ENCODE assay signal across 23 cellular contexts in the genomic region with DNA sequence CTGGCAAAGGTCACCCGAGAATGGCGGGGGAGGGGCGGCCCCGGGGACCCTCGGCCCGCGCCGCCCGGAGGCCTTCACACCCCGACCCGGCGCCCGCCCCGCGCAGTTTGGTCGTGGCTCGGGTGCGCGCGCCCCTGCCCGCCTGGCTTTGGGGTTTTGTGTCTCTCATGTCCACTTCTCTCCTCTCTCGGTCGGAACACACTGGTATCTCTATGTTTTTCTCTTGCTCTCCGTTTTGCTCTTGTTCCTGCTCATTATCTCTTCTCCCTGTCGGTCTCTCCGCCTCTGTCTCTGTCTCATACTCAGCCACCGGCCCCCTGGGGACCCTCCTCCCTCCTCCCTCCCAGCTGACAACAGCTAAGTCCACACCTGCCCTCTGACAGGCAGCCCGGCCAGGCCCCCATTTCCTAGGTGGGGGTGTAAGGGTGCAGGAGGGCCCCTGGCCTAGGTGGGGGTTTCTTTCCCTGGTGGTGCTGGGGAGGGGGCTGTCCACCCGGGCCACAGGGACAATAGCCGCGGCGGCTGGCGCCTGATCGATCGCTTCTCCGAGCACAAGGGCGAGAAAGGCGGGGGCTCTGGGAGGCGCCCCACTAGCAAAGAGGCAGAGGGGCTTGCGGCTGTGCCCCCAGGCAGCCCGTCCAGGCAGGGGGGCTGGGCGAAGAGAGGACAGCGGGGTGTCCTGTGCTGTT. TPM values are rescaled to one million over a fixed set of nuclear protein-coding genes. Genes with fewer than 3 reads are reported as not detected.
DNase-seq lines count a peak whose midpoint lies in the region; ATAC-seq, FAIRE-seq and TF ChIP-seq lines count a peak whose summit lies in the region.
"Had no signal": no experiment of that assay in that cellular context is flagged by ENCODE, and none has a peak within 500 bp of the region (broad histone marks: within the 10 kb centered on the region; RNA-seq: fewer than 3 reads in every experiment).

No MANE protein-coding gene starts in this region.

- TF ChIP-seq RAD21 in K562 (CRISPR knock-in tag; conservative IDR thresholded peaks at IDR 0.05 in 1 of 2, IDR thresholded peaks at IDR 0.05 in 1 of 2): no peak

- peaks cover 58% of the 10 kb centered on the region for H3K27me3 ChIP-seq in CD4-positive, alpha-beta memory T cell (ENCODE audit: insufficient read depth, low read length)
- peaks cover 29 to 51% of the 10 kb centered on the region in 2 experiments; a peak in 4 of 5 replicates for H3K27me3 ChIP-seq in K562 (ENCODE audit: control insufficient read depth in 2 of 2, insufficient read depth in 2 of 2, low read length in 2 of 2)
- H3K27me3 ChIP-seq in A673 (replicated peaks; ENCODE audit: insufficient read depth, low read depth, low read length, poor library complexity): peaks cover 91% of the 10 kb centered on the region

- in situ Hi-C loops in K562 (cut with MboI): no loop called here

- TF ChIP-seq POLR2A in K562 (conservative IDR thresholded peaks at IDR 0.05): no peak

- no peaks in the 10 kb centered on the region for H3K36me3 Mint-ChIP-seq in activated CD4-positive, alpha-beta T cell treated with anti-CD3 and anti-CD28 coated beads, Interleukin-2, amount 10 ng/mL, durations not matched to agents 7 days and 5 days (ENCODE audit: low read depth)
- no peaks in the 10 kb centered on the region for H3K36me3 Mint-ChIP-seq in CD4-positive, alpha-beta memory T cell
- H3K36me3 Mint-ChIP-seq in natural killer cell treated with Interleukin-12 subunit alpha and Interleukin-12 subunit beta and Interleukin-15 and Interleukin-18, amount 100 ng/mL, for 72 hours: no peaks in the 10 kb centered on the region

- no peaks in the 10 kb centered on the region for H3K79me2 ChIP-seq in K562 (ENCODE audit: control insufficient read depth, insufficient read depth, low read length)

- H3K9me1 ChIP-seq in K562 (ENCODE audit: control insufficient read depth, insufficient read depth, low read length): no peaks in the 10 kb centered on the region

- no peak overlapping the region for H3K4me2 ChIP-seq in K562 (ENCODE audit: insufficient read depth, low read length)

- no peaks in the 10 kb centered on the region; the same call in none of the 2 replicates for H4K20me1 ChIP-seq in K562 (replicated peaks; ENCODE audit: control insufficient read depth, insufficient read depth, low read length)

- CTCF ChIA-PET in activated CD4-positive, alpha-beta T cell treated with anti-CD3 and anti-CD28 coated beads, Interleukin-2, amount 10 ng/mL, durations not matched to agents 7 days and 5 days (lab: Charles Lee): no interaction called here
- CTCF ChIA-PET in CD4-positive, alpha-beta memory T cell (lab: Charles Lee; ENCODE audit: partially characterized antibody): no interaction called here
- CTCF ChIA-PET in K562 (lab: Yijun Ruan, JAX; ENCODE audit: low intra/inter-chr PET ratio): interaction anchor here (0.7 kb wide), 1 partner anchor 9 kb away, joined by 3 read pairs; no protein-coding TSS in a partner anchor
- CTCF ChIA-PET in A673 (lab: Charles Lee): interaction anchor here (0.6 kb wide), 1 partner anchor 30 kb away, joined by 3 read pairs; no protein-coding TSS in a partner anchor

- no peak overlapping the region for H3K4me3 ChIP-seq in CD4-positive, alpha-beta memory T cell (ENCODE audit: low read length in 2 of 2)
- H3K4me3 ChIP-seq in K562 (no peak overlapping the region), A673 (ENCODE audit: low read depth, low read length, poor library complexity, severe bottlenecking) (no peak overlapping the region)
- H3K4me3 ChIP-seq: body of pancreas, prostate gland, uterus had no signal

- peaks cover 8% of the 10 kb centered on the region for H3K4me1 ChIP-seq in CD4-positive, alpha-beta memory T cell (ENCODE audit: insufficient read depth, low read length)
- H3K4me1 ChIP-seq in K562 (replicated peaks in 1 of 2; ENCODE audit: control insufficient read depth in 2 of 2, insufficient read depth in 2 of 2, low read length in 2 of 2): peaks cover 0 to 66% of the 10 kb centered on the region in 2 experiments; a peak in 2 of 5 replicates
- H3K4me1 ChIP-seq in A673 (ENCODE audit: insufficient read depth, low read length, poor library complexity, severe bottlenecking): no peaks in the 10 kb centered on the region
- H3K4me1 ChIP-seq: prostate gland had no signal

- H3K9me3 ChIP-seq in CD4-positive, alpha-beta memory T cell (ENCODE audit: control insufficient read depth in 1 of 2, low read length in 2 of 2): no peaks in the 10 kb centered on the region
- H3K9me3 ChIP-seq in K562 (replicated peaks; ENCODE audit: control insufficient read depth, insufficient read depth, low read depth, low read length): no peaks in the 10 kb centered on the region
- H3K9me3 ChIP-seq in A673 (ENCODE audit: low read depth, low read length, poor library complexity, severe bottlenecking): no peaks in the 10 kb centered on the region
- H3K9me3 ChIP-seq: body of pancreas, prostate gland, uterus had no signal

- H3K27me3 Mint-ChIP-seq in activated CD4-positive, alpha-beta T cell treated with anti-CD3 and anti-CD28 coated beads, Interleukin-2, amount 10 ng/mL, durations not matched to agents 7 days and 5 days: peaks cover 53% of the 10 kb centered on the region
- H3K27me3 Mint-ChIP-seq in CD4-positive, alpha-beta memory T cell: peaks cover 26 to 28% of the 10 kb centered on the region in 2 donors
- H3K27me3 Mint-ChIP-seq in natural killer cell treated with Interleukin-12 subunit alpha and Interleukin-12 subunit beta and Interleukin-15 and Interleukin-18, amount 100 ng/mL, for 72 hours: peaks cover 16 to 17% of the 10 kb centered on the region in 2 donors

- no peak for ATAC-seq in K562
- ATAC-seq in natural killer cell treated with Interleukin-12 subunit alpha and Interleukin-12 subunit beta and Interleukin-15 and Interleukin-18, amount 100 ng/mL, for 72 hours: no peak
- ATAC-seq in GM21619 (IDR thresholded peaks at IDR 0.05; ENCODE audit: unreplicated experiment): no peak
- ATAC-seq in GM21717 (IDR thresholded peaks at IDR 0.05; ENCODE audit: unreplicated experiment): no peak
- ATAC-seq: body of pancreas, left colon had no signal

- 5% methylated on average over 23 of the region's 43 CpGs for WGBS in K562 (ENCODE audit: insufficient coverage, low coverage, missing lambda C conversion rate)

- no peak for DNase-seq in activated CD4-positive, alpha-beta T cell treated with anti-CD3 and anti-CD28 coated beads, Interleukin-2, amount 10 ng/mL, durations not matched to agents 7 days and 5 days
- DNase-seq in activated CD4-positive, alpha-beta T cell treated with anti-CD3 and anti-CD28 coated beads, Interleukin-2, amount 50 U/mL, for 48 hours: no peak
- peak in 1 of 5 donors; percentile 28 for DNase-seq in CD4-positive, alpha-beta memory T cell
- DNase-seq in K562 (ENCODE audit: extremely low read depth in 1 of 4, low spot score in 3 of 4) (no peak), A673 (ENCODE audit: low spot score) (no peak)
- DNase-seq in natural killer cell treated with Interleukin-12 subunit alpha and Interleukin-12 subunit beta and Interleukin-15 and Interleukin-18, amount 100 ng/mL, for 72 hours (ENCODE audit: low spot score): peak; percentile 46
- DNase-seq: activated CD4-positive, alpha-beta T cell treated with anti-CD3 and anti-CD28 coated beads for 48 hours; activated gamma-delta T cell; body of pancreas; HFFc6; KG1; left colon; NCI-H1092 treated with DMSO at 0.1 percent for 48 hours; NCI-H2171; SHP77; stimulated activated naive CD4-positive, alpha-beta T cell treated with Interleukin-2 at 50 U/mL for 16 hours; T-helper 9 cell; uterus had no signal

- no peaks in the 10 kb centered on the region for H3K9me3 Mint-ChIP-seq in activated CD4-positive, alpha-beta T cell treated with anti-CD3 and anti-CD28 coated beads, Interleukin-2, amount 10 ng/mL, durations not matched to agents 7 days and 5 days
- peaks cover 0 to 2% (median 0%) of the 10 kb centered on the region in 8 donors for H3K9me3 Mint-ChIP-seq in CD4-positive, alpha-beta memory T cell
- H3K9me3 Mint-ChIP-seq in natural killer cell treated with Interleukin-12 subunit alpha and Interleukin-12 subunit beta and Interleukin-15 and Interleukin-18, amount 100 ng/mL, for 72 hours: no peaks in the 10 kb centered on the region
- H3K9me3 Mint-ChIP-seq: HFFc6 had no signal

- peak overlapping the region; percentile 37 for H3K27ac Mint-ChIP-seq in activated CD4-positive, alpha-beta T cell treated with anti-CD3 and anti-CD28 coated beads, Interleukin-2, amount 10 ng/mL, durations not matched to agents 7 days and 5 days
- H3K27ac Mint-ChIP-seq in CD4-positive, alpha-beta memory T cell: peak overlapping the region in 3 of 7 donors; percentile 48 to 69 (median 60)
- H3K27ac Mint-ChIP-seq in natural killer cell treated with Interleukin-12 subunit alpha and Interleukin-12 subunit beta and Interleukin-15 and Interleukin-18, amount 100 ng/mL, for 72 hours: no peak overlapping the region
- H3K27ac Mint-ChIP-seq: HFFc6 had no signal

- POLR2A ChIA-PET in activated CD4-positive, alpha-beta T cell treated with anti-CD3 and anti-CD28 coated beads, Interleukin-2, amount 10 ng/mL, durations not matched to agents 7 days and 5 days (lab: Charles Lee): no interaction called here
- POLR2A ChIA-PET in CD4-positive, alpha-beta memory T cell (lab: Charles Lee; ENCODE audit: partially characterized antibody): no interaction called here
- POLR2A ChIA-PET in K562 (lab: Yijun Ruan, JAX) (interaction anchor here (0.6 to 1.6 kb wide), 3 partner anchors 10 to 238 kb away, joined by 3 to 4 read pairs (median 3); no protein-coding TSS in a partner anchor), A673 (lab: Charles Lee; ENCODE audit: low non-redundant PET) (interaction anchor here (0.6 kb wide), 1 partner anchor 25 kb away, joined by 5 read pairs; no protein-coding TSS in a partner anchor)

- BruUV-seq in K562 (replicated peaks; lab: Mats Ljungman, UMichigan) (no TSS peak), A673 (replicated peaks; lab: Mats Ljungman, UMichigan) (no TSS peak)

- no peak for FAIRE-seq in K562 (lab: Jason Lieb, UNC)

- no peak overlapping the region for H2AFZ ChIP-seq in K562 (ENCODE audit: low read depth, low read length)

- peak overlapping the region; percentile 5 for H3K4me3 Mint-ChIP-seq in activated CD4-positive, alpha-beta T cell treated with anti-CD3 and anti-CD28 coated beads, Interleukin-2, amount 10 ng/mL, durations not matched to agents 7 days and 5 days
- H3K4me3 Mint-ChIP-seq in CD4-positive, alpha-beta memory T cell: peak overlapping the region in 5 of 8 donors; percentile 49 to 82 (median 67)
- no peak overlapping the region for H3K4me3 Mint-ChIP-seq in natural killer cell treated with Interleukin-12 subunit alpha and Interleukin-12 subunit beta and Interleukin-15 and Interleukin-18, amount 100 ng/mL, for 72 hours
- H3K4me3 Mint-ChIP-seq: HFFc6 had no signal

- TF ChIP-seq CTCF in K562 (IDR thresholded peaks at IDR 0.05 in 2 of 3, conservative IDR thresholded peaks at IDR 0.05 in 1 of 3; ENCODE audit: insufficient read depth in 2 of 3, low read depth in 1 of 3, low read length in 3 of 3) (no peak), A673 (conservative IDR thresholded peaks at IDR 0.05; ENCODE audit: low read depth, low read length) (no peak)

- H3K27ac ChIP-seq in CD4-positive, alpha-beta memory T cell (ENCODE audit: low read depth, low read length): no peak overlapping the region
- no peak overlapping the region for H3K27ac ChIP-seq in K562 (ENCODE audit: extremely low read depth, low read depth, low read length)
- no peak overlapping the region for H3K27ac ChIP-seq in A673 (ENCODE audit: low read depth, low read length, poor library complexity, severe bottlenecking)
- H3K27ac ChIP-seq: body of pancreas, prostate gland, uterus had no signal

- peaks cover 5% of the 10 kb centered on the region for H3K4me1 Mint-ChIP-seq in activated CD4-positive, alpha-beta T cell treated with anti-CD3 and anti-CD28 coated beads, Interleukin-2, amount 10 ng/mL, durations not matched to agents 7 days and 5 days
- H3K4me1 Mint-ChIP-seq in CD4-positive, alpha-beta memory T cell: peaks cover 3 to 19% (median 5%) of the 10 kb centered on the region in 4 donors
- peaks cover 5 to 9% of the 10 kb centered on the region in 2 donors for H3K4me1 Mint-ChIP-seq in natural killer cell treated with Interleukin-12 subunit alpha and Interleukin-12 subunit beta and Interleukin-15 and Interleukin-18, amount 100 ng/mL, for 72 hours (ENCODE audit: low read depth in 2 of 2)

- H3K36me3 ChIP-seq in CD4-positive, alpha-beta memory T cell (ENCODE audit: insufficient read depth, low read length): no peaks in the 10 kb centered on the region
- H3K36me3 ChIP-seq in K562 (ENCODE audit: control insufficient read depth, insufficient read depth, low read length) (no peaks in the 10 kb centered on the region), A673 (ENCODE audit: insufficient read depth, low read length, poor library complexity, severe bottlenecking) (no peaks in the 10 kb centered on the region)
- H3K36me3 ChIP-seq: prostate gland, uterus had no signal

- intact Hi-C loops in CD4-positive, alpha-beta memory T cell (cut with micrococcal nuclease): no loop called here
- intact Hi-C loops in K562 (cut with micrococcal nuclease): no loop called here
- intact Hi-C loops in A673 (cut with micrococcal nuclease; ENCODE audit: unreplicated experiment): no loop called here

- H3K9ac ChIP-seq in K562 (ENCODE audit: insufficient read depth in 1 of 2, low read depth in 2 of 2, low read length in 2 of 2): no peak overlapping the region

- TF ChIP-seq EP300 in K562 (IDR thresholded peaks at IDR 0.05; ENCODE audit: low read length): no peak

RNA-seq across cellular contexts. Expression of a gene that starts 2.3 kb away (rescaled TPM):
- total RNA-seq in activated CD4-positive, alpha-beta T cell treated with anti-CD3 and anti-CD28 coated beads, Interleukin-2, amount 10 ng/mL, durations not matched to agents 7 days and 5 days: not detected
- total RNA-seq in CD4-positive, alpha-beta memory T cell: not detected
- not detected for polyA plus RNA-seq in CD4-positive, alpha-beta memory T cell
- 0.12 TPM in 1 of 2 replicates, not detected in the other for total RNA-seq in K562 (2011; cell fraction: chromatin; rRNA removed; ENCODE audit: low replicate concordance)
- total RNA-seq in K562 (2011; cell fraction: nucleolus; rRNA removed): not detected in 2 replicates
- 0.08 TPM in 1 of 2 replicates, not detected in the other for total RNA-seq in K562 (2011; cell fraction: nucleoplasm; rRNA removed)
- total RNA-seq in K562 (2014; rRNA removed) (not detected in 2 replicates), K562 (2014; rRNA removed; fragmentation: Illumina TruSeq; extraction: Trizol) (not detected in 2 replicates), K562 (2015; rRNA removed; fragmentation: Illumina TruSeq; extraction: Trizol) (not detected in 2 replicates), K562 (2021) (not detected in 2 replicates), A673 (2021) (not detected in 2 replicates)
- polyA plus RNA-seq in K562 (2011; rRNA removed) (0.01 TPM in 1 of 2 replicates, not detected in the other), K562 (2014; fragmentation: Illumina TruSeq; extraction: Trizol) (not detected in 2 replicates), K562 (2014; fragmentation: Nextera tagmentation; extraction: Ambion mirVana) (not detected), K562 (2014; rRNA removed) (not detected in 2 replicates)
- 0.01 and 0.04 TPM in 2 replicates for polyA plus RNA-seq in K562 (2011; cell fraction: cytosol; rRNA removed)
- 0.06 and 0.14 TPM in 2 replicates for polyA plus RNA-seq in K562 (2011; cell fraction: nucleus; rRNA removed)
- polyA plus RNA-seq in K562 (2012): 0.01 and 0.07 TPM in 2 replicates
- 0.03 TPM in 1 of 2 replicates, not detected in the other for polyA minus RNA-seq in K562 (2011; rRNA and poly(A)+ RNA removed)
- not detected in 2 replicates for polyA minus RNA-seq in K562 (2011; cell fraction: cytosol; rRNA and poly(A)+ RNA removed)
- not detected in 2 replicates for polyA minus RNA-seq in K562 (2011; cell fraction: nucleus; rRNA and poly(A)+ RNA removed)
- total RNA-seq in natural killer cell treated with Interleukin-12 subunit alpha and Interleukin-12 subunit beta and Interleukin-15 and Interleukin-18, amount 100 ng/mL, for 72 hours: not detected
- total RNA-seq: fibroblast of lung, HFFc6, left colon, mononuclear cell, prostate gland, uterus had no signal
- polyA plus RNA-seq: fibroblast of lung had no signal

RNA-seq across cellular contexts. Expression of a gene that starts 56.5 kb away (rescaled TPM):
- total RNA-seq in activated CD4-positive, alpha-beta T cell treated with anti-CD3 and anti-CD28 coated beads, Interleukin-2, amount 10 ng/mL, durations not matched to agents 7 days and 5 days: 10 to 100 TPM; 22.2 to 28.8 TPM
- total RNA-seq in CD4-positive, alpha-beta memory T cell: 1 to 10 TPM; 4.9 to 5.5 TPM
- 1 to 10 TPM in 1 of 2 donors, under 1 TPM in 1; 0.73 to 2.3 TPM for polyA plus RNA-seq in CD4-positive, alpha-beta memory T cell
- total RNA-seq in K562 (2011; cell fraction: chromatin; rRNA removed; ENCODE audit: low replicate concordance): 40.7 and 89.4 TPM in 2 replicates
- total RNA-seq in K562 (2011; cell fraction: nucleolus; rRNA removed): 37.1 and 44.7 TPM in 2 replicates
- total RNA-seq in K562 (2011; cell fraction: nucleoplasm; rRNA removed): 35.0 and 38.7 TPM in 2 replicates
- total RNA-seq in K562 (2014; rRNA removed) (3.2 and 5.0 TPM in 2 replicates), K562 (2014; rRNA removed; fragmentation: Illumina TruSeq; extraction: Trizol) (3.2 and 3.6 TPM in 2 replicates), K562 (2015; rRNA removed; fragmentation: Illumina TruSeq; extraction: Trizol) (3.8 and 4.3 TPM in 2 replicates), K562 (2021) (12.3 and 13.2 TPM in 2 replicates), A673 (2021) (8.7 and 10.7 TPM in 2 replicates)
- polyA plus RNA-seq in K562 (2011; rRNA removed) (8.3 and 13.2 TPM in 2 replicates), K562 (2014; fragmentation: Illumina TruSeq; extraction: Trizol) (6.0 and 6.4 TPM in 2 replicates), K562 (2014; fragmentation: Nextera tagmentation; extraction: Ambion mirVana) (1 to 10 TPM; 1.2 to 2.2 TPM), K562 (2014; rRNA removed) (10.1 and 11.9 TPM in 2 replicates)
- 12.0 and 13.1 TPM in 2 replicates for polyA plus RNA-seq in K562 (2011; cell fraction: cytosol; rRNA removed)
- polyA plus RNA-seq in K562 (2011; cell fraction: nucleus; rRNA removed): 36.1 and 44.4 TPM in 2 replicates
- polyA plus RNA-seq in K562 (2012): 5.6 and 7.6 TPM in 2 replicates
- polyA minus RNA-seq in K562 (2011; rRNA and poly(A)+ RNA removed): 9.7 and 10.4 TPM in 2 replicates
- polyA minus RNA-seq in K562 (2011; cell fraction: cytosol; rRNA and poly(A)+ RNA removed): 7.3 and 10.2 TPM in 2 replicates
- polyA minus RNA-seq in K562 (2011; cell fraction: nucleus; rRNA and poly(A)+ RNA removed): 5.4 and 7.0 TPM in 2 replicates
- 1 to 10 TPM; 2.3 to 2.8 TPM for total RNA-seq in natural killer cell treated with Interleukin-12 subunit alpha and Interleukin-12 subunit beta and Interleukin-15 and Interleukin-18, amount 100 ng/mL, for 72 hours

Comparison
In these comparisons a context has a peak if more than half of its experiments do, and no peak if none do; other contexts are left out.
1. CTCF ChIA-PET loops: an anchor here in K562 (0.7 kb wide) and A673 (0.6 kb wide); none called in activated CD4-positive, alpha-beta T cell treated with anti-CD3 and anti-CD28 coated beads, Interleukin-2, amount 10 ng/mL, durations not matched to agents 7 days and 5 days and CD4-positive, alpha-beta memory T cell.
2. POLR2A ChIA-PET loops: an anchor here in K562 (0.6 to 1.6 kb wide) and A673 (0.6 kb wide); none called in activated CD4-positive, alpha-beta T cell treated with anti-CD3 and anti-CD28 coated beads, Interleukin-2, amount 10 ng/mL, durations not matched to agents 7 days and 5 days and CD4-positive, alpha-beta memory T cell.